ENCODE assay signal across 8 cellular contexts in genomic region chr15:26082069-26082832, GRCh38.
DNase-seq lines count a peak whose midpoint lies in the region; ATAC-seq, FAIRE-seq and TF ChIP-seq lines count a peak whose summit lies in the region.

No MANE protein-coding gene starts in this region.

- peak; percentile 93 for ATAC-seq in GM18861 (IDR thresholded peaks at IDR 0.05; ENCODE audit: unreplicated experiment)
- ATAC-seq in HG03103 (IDR thresholded peaks at IDR 0.05; ENCODE audit: low read depth, unreplicated experiment) = peak; percentile 94
- peak; percentile 92 for ATAC-seq in central memory CD8-positive, alpha-beta T cell (replicated peaks; ENCODE audit: extremely low read depth, poor library complexity, severe bottlenecking)

- H3K27me3 Mint-ChIP-seq in central memory CD8-positive, alpha-beta T cell = no peaks in the 10 kb centered on the region

- TF ChIP-seq CTCF in smooth muscle cell (IDR thresholded peaks at IDR 0.05; ENCODE audit: borderline replicate concordance, insufficient read depth, poor library complexity, severe bottlenecking) = no peak

- DNase-seq in NCI-H2196 (lab: John Stamatoyannopoulos, UW; ENCODE audit: unreplicated experiment) = peak; percentile 81
- DNase-seq in activated CD4-positive, CD25-positive, alpha-beta regulatory T cell treated with anti-CD3 and anti-CD28 coated beads, Interleukin-2, amount 50 U/mL, for 16 hours (ENCODE audit: low read depth, low spot score) = peak; percentile 81
- peak; percentile 82 to 87 for DNase-seq in central memory CD8-positive, alpha-beta T cell (ENCODE audit: low spot score in 2 of 2)
- DNase-seq in inferior parietal cortex (ENCODE audit: extremely low spot score) = peak; percentile 99
- DNase-seq in smooth muscle cell (lab: John Stamatoyannopoulos, UW; ENCODE audit: unreplicated experiment) = peak; percentile 94

- H3K36me3 ChIP-seq in smooth muscle cell (ENCODE audit: low read depth) = no peaks in the 10 kb centered on the region

- peak overlapping the region; percentile 40 for H3K9ac ChIP-seq in smooth muscle cell (ENCODE audit: low read depth)

- peaks cover 15% of the 10 kb centered on the region for H3K4me1 Mint-ChIP-seq in central memory CD8-positive, alpha-beta T cell

- H4K20me1 ChIP-seq in smooth muscle cell (ENCODE audit: low read depth) = no peaks in the 10 kb centered on the region

- no peaks in the 10 kb centered on the region for H3K27me3 ChIP-seq in smooth muscle cell (ENCODE audit: low read depth)

- peak; percentile 92 for FAIRE-seq in A204.1 (lab: Jason Lieb, UNC)

- WGBS in smooth muscle cell (ENCODE audit: low lambda C conversion rate) = 1% methylated on average over 43 of the region's 44 CpGs

- no peaks in the 10 kb centered on the region for H3K79me2 ChIP-seq in smooth muscle cell (ENCODE audit: low read depth)

- peak overlapping the region; percentile 66 for H3K27ac ChIP-seq in smooth muscle cell (ENCODE audit: low read depth)

- peaks cover 20% of the 10 kb centered on the region for H3K4me1 ChIP-seq in smooth muscle cell (ENCODE audit: low read depth)

- peak overlapping the region; percentile 97 for H3K27ac Mint-ChIP-seq in central memory CD8-positive, alpha-beta T cell (ENCODE audit: low read depth)

- H2AFZ ChIP-seq in smooth muscle cell (ENCODE audit: low read depth) = peak overlapping the region; percentile 94

- peak overlapping the region; percentile 82 for H3K4me3 Mint-ChIP-seq in central memory CD8-positive, alpha-beta T cell

- no peaks in the 10 kb centered on the region for H3K9me3 Mint-ChIP-seq in central memory CD8-positive, alpha-beta T cell

- H3K9me3 ChIP-seq in smooth muscle cell (replicated peaks; ENCODE audit: low read depth) = no peaks in the 10 kb centered on the region

- no peaks in the 10 kb centered on the region for H3F3A ChIP-seq in smooth muscle cell (ENCODE audit: low read depth)

- peak overlapping the region; percentile 87 for H3K4me2 ChIP-seq in smooth muscle cell

- H3K36me3 Mint-ChIP-seq in central memory CD8-positive, alpha-beta T cell (ENCODE audit: insufficient read depth) = peaks cover 18% of the 10 kb centered on the region

- H3K4me3 ChIP-seq in smooth muscle cell = peak overlapping the region; percentile 71

Comparison
In these comparisons a context has a peak if more than half of its experiments do, and no peak if none do; other contexts are left out.
1. Peak in every context shown above with its lines: DNase-seq, ATAC-seq, H3K4me3 ChIP-seq and H3K27ac ChIP-seq.